Comparison of ENCODE assay signal across 8 cellular contexts in the genomic region with DNA sequence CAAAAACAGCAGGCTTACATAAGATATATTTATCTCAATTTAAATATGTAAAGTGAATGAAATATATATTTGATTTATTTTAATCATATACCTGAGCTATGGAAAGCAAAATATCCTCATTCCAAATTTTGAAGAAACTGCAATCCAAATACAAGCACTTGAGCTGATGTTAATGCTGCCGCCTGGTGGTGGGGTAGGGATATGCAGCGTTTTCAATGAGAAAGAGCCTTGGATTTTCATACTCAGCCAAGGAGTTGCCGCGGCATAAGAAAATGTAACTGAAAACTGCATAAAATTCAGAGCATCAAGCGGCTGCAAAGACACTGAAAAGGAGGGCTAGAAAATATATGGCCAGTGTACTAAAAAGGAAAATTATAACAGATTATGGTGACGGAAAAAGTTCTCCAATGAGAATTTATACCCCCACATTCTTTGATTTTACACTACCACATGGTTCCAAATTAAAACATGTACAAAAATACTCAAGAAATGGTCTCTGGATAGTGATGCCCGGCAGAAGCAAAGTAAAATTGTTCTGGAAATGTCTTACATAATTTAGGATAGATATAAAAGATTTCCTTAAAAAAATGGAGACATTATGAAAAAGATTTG.
DNase-seq lines count a peak whose midpoint lies in the region; ATAC-seq and TF ChIP-seq lines count a peak whose summit lies in the region.

No MANE protein-coding gene starts in this region.

- no peak overlapping the region for H3K27ac Mint-ChIP-seq in stimulated activated effector memory CD8-positive, alpha-beta T cell treated with anti-CD3 and anti-CD28 coated beads, Interleukin-12 subunit alpha, Interleukin-12 subunit beta, amount 100 ng/mL, for 72 hours

- H3K4me3 ChIP-seq in AG09309 (ENCODE audit: control insufficient read depth, low read depth, low read length), result no peak overlapping the region
- no peak overlapping the region for H3K4me3 ChIP-seq in SJSA1
- H3K4me3 ChIP-seq in brain microvascular endothelial cell (ENCODE audit: low read depth, low read length), result no peak overlapping the region

- DNase-seq in AG09309 (ENCODE audit: low read depth) (peak; percentile 3), GM13976 (ENCODE audit: low spot score) (peak; percentile 46), SJSA1 (ENCODE audit: low read depth in 1 of 2, low spot score in 2 of 2) (peak; percentile 28 to 54), brain microvascular endothelial cell (peak; percentile 41), left lobe of liver (ENCODE audit: low spot score) (peak; percentile 60), NCI-H524 treated with DMSO at 0.1 percent for 48 hours (lab: John Stamatoyannopoulos, UW) (no peak)
- DNase-seq in stimulated activated effector memory CD8-positive, alpha-beta T cell treated with anti-CD3 and anti-CD28 coated beads, Interleukin-12 subunit alpha, Interleukin-12 subunit beta, amount 100 ng/mL, for 72 hours (ENCODE audit: low spot score in 2 of 2), result peak; percentile 2 to 52

- H3K4me1 Mint-ChIP-seq in stimulated activated effector memory CD8-positive, alpha-beta T cell treated with anti-CD3 and anti-CD28 coated beads, Interleukin-12 subunit alpha, Interleukin-12 subunit beta, amount 100 ng/mL, for 72 hours, result no peaks in the 10 kb centered on the region

- H3K9me3 Mint-ChIP-seq in stimulated activated effector memory CD8-positive, alpha-beta T cell treated with anti-CD3 and anti-CD28 coated beads, Interleukin-12 subunit alpha, Interleukin-12 subunit beta, amount 100 ng/mL, for 72 hours, result peaks cover 12% of the 10 kb centered on the region

- H3K4me1 ChIP-seq in SJSA1 (replicated peaks), result no peaks in the 10 kb centered on the region

- no peak overlapping the region for H3K4me3 Mint-ChIP-seq in stimulated activated effector memory CD8-positive, alpha-beta T cell treated with anti-CD3 and anti-CD28 coated beads, Interleukin-12 subunit alpha, Interleukin-12 subunit beta, amount 100 ng/mL, for 72 hours

- H3K27me3 ChIP-seq in SJSA1 (replicated peaks), result no peaks in the 10 kb centered on the region
- H3K27me3 ChIP-seq in brain microvascular endothelial cell (replicated peaks), result no peaks in the 10 kb centered on the region

- in situ Hi-C loops in GM13976 (cut with MboI; ENCODE audit: low sequenced_read_pairs, unreplicated experiment) (loop anchor here (25.0 kb wide), 1 partner anchor 646 kb away; no protein-coding TSS in a partner anchor), brain microvascular endothelial cell (cut with HindIII; ENCODE audit: low pct_ligation_motif_present, low sequenced_read_pairs) (no loop called here)

- H3K36me3 Mint-ChIP-seq in stimulated activated effector memory CD8-positive, alpha-beta T cell treated with anti-CD3 and anti-CD28 coated beads, Interleukin-12 subunit alpha, Interleukin-12 subunit beta, amount 100 ng/mL, for 72 hours, result no peaks in the 10 kb centered on the region

- H3K36me3 ChIP-seq in SJSA1 (no peaks in the 10 kb centered on the region), brain microvascular endothelial cell (replicated peaks) (no peaks in the 10 kb centered on the region)

- H3K27ac ChIP-seq in SJSA1, result no peak overlapping the region
- H3K27ac ChIP-seq in brain microvascular endothelial cell, result no peak overlapping the region

- ATAC-seq in HG03354 (IDR thresholded peaks at IDR 0.05; ENCODE audit: poor library complexity, severe bottlenecking, unreplicated experiment) (peak; percentile 87), left lobe of liver (peak; percentile 87)
- no peak for ATAC-seq in stimulated activated effector memory CD8-positive, alpha-beta T cell treated with anti-CD3 and anti-CD28 coated beads, Interleukin-12 subunit alpha, Interleukin-12 subunit beta, amount 100 ng/mL, for 72 hours

- TF ChIP-seq CTCF in AG09309 (IDR thresholded peaks at IDR 0.05; ENCODE audit: control insufficient read depth, insufficient read depth, low read depth, low read length, missing control alignments) (peak; percentile 83), GM13976 (IDR thresholded peaks at IDR 0.05; ENCODE audit: borderline replicate concordance, control extremely low read depth, extremely low read depth, insufficient read depth, missing control alignments) (peak; percentile 82), brain microvascular endothelial cell (IDR thresholded peaks at IDR 0.05; ENCODE audit: low read depth, low read length, missing control alignments) (peak; percentile 90)

- no peaks in the 10 kb centered on the region for H3K9me3 ChIP-seq in SJSA1 (replicated peaks)
